8 cellular contexts compared by ENCODE assay signal in the genomic region with DNA sequence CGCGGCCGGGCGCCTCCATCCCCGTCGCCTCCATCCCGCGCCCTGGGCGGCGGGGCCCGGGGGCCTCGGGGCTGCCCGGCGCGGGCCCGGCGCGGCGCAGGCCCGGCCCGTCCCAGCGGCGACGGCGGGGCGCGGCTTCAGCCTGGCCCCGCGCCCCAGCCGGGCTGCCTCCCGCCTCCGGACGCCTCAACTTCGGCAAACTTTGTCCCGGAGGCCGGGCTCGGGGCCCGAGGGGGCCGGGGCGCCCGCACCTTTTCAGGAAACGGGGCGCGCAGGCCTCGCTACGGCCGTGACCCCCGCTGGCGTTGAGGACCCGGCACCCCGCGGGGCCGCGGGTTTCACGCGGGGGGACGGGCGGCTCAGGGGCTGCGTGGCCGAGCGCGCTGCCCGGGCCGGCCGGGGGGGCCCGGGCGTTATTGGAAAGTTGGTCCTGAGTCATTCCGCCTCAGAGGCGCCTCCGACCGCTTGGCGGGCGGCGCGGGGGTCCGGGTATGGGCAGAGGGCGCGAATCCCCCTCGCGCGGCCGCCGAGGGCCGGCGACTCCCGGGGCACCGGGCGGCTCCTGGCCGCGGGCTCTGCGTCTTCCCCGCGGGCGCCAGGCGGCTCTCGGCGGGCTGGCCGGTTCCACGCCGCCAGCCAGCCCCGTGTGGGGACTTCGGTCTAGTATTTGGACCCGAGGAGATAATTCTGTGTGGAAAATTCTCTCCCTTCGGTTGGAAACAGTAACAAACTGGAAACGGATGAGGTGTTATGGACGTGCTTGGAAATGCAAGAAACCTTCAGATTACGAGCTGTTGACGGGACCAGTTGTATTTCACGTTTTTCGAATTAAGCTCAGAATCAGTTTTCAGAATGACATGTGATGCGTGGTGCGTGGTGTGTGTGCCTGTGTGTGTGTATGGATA. TPM values are rescaled to one million over a fixed set of nuclear protein-coding genes. Genes with fewer than 3 reads are reported as not detected.
DNase-seq lines count a peak whose midpoint lies in the region; ATAC-seq, FAIRE-seq and TF ChIP-seq lines count a peak whose summit lies in the region.

No MANE protein-coding gene starts in this region.

- H2AFZ ChIP-seq in K562 (ENCODE audit: low read depth, low read length): peak overlapping the region; percentile 68; the same call in 1 of the 2 replicates

- H3K79me2 ChIP-seq in K562 (ENCODE audit: control insufficient read depth, insufficient read depth, low read length): peaks cover 48% of the 10 kb centered on the region

- no peaks in the 10 kb centered on the region for H3K9me1 ChIP-seq in K562 (ENCODE audit: control insufficient read depth, insufficient read depth, low read length)

- H3K4me1 ChIP-seq in NT2/D1 (ENCODE audit: insufficient read depth, insufficient read length) (peaks cover 9% of the 10 kb centered on the region), K562 (replicated peaks in 1 of 2; ENCODE audit: control insufficient read depth in 2 of 2, insufficient read depth in 2 of 2, low read length in 2 of 2) (peaks cover 11 to 21% of the 10 kb centered on the region in 2 experiments; a peak in 4 of 5 replicates), iPS-18a (ENCODE audit: control insufficient read depth, low read depth, low read length) (peaks cover 16% of the 10 kb centered on the region), skeletal muscle tissue (ENCODE audit: control insufficient read depth in 3 of 3, insufficient read depth in 3 of 3, low read length in 3 of 3) (peaks cover 0 to 11% (median 8%) of the 10 kb centered on the region in 3 donors)

- H3K27ac ChIP-seq in K562 (ENCODE audit: extremely low read depth, low read depth, low read length): peak overlapping the region; percentile 87
- no peak overlapping the region for H3K27ac ChIP-seq in iPS-18a (ENCODE audit: low read length)
- H3K27ac ChIP-seq in skeletal muscle tissue (ENCODE audit: low read depth, low read length): peak overlapping the region; percentile 60

- peak overlapping the region; percentile 90 for H3K4me2 ChIP-seq in K562 (ENCODE audit: insufficient read depth, low read length)

- POLR2A ChIA-PET in HEK293T (lab: Yijun Ruan, JAX): no interaction called here
- POLR2A ChIA-PET in K562 (lab: Yijun Ruan, JAX): no interaction called here

- TF ChIP-seq POLR2A in K562 (conservative IDR thresholded peaks at IDR 0.05): no peak

- CTCF ChIA-PET in HEK293T (lab: Yijun Ruan, JAX): no interaction called here
- CTCF ChIA-PET in K562 (lab: Yijun Ruan, JAX; ENCODE audit: low intra/inter-chr PET ratio): interaction anchor here (0.6 kb wide), 1 partner anchor 8 kb away, joined by 3 read pairs; no protein-coding TSS in a partner anchor

- peaks cover 4% of the 10 kb centered on the region for H3K36me3 ChIP-seq in NT2/D1 (ENCODE audit: insufficient read depth, insufficient read length, low read length)
- peaks cover 7% of the 10 kb centered on the region; the same call in 2 of the 3 replicates for H3K36me3 ChIP-seq in K562 (ENCODE audit: control insufficient read depth, insufficient read depth, low read length)
- H3K36me3 ChIP-seq in iPS-18a (ENCODE audit: control insufficient read depth, low read depth, low read length): no peaks in the 10 kb centered on the region
- no peaks in the 10 kb centered on the region for H3K36me3 ChIP-seq in skeletal muscle tissue (ENCODE audit: control insufficient read depth in 3 of 3, insufficient read depth in 3 of 3, low read length in 3 of 3)

- TF ChIP-seq RAD21 in K562 (CRISPR knock-in tag; conservative IDR thresholded peaks at IDR 0.05 in 1 of 2, IDR thresholded peaks at IDR 0.05 in 1 of 2): no peak

- in situ Hi-C loops in K562 (cut with MboI): no loop called here

- 0 out of 2 replicates have a peak, but pooled peaks cover 3% of the 10 kb centered on the region for H4K20me1 ChIP-seq in K562 (replicated peaks; ENCODE audit: control insufficient read depth, insufficient read depth, low read length)

- H3K27me3 ChIP-seq in NT2/D1 (ENCODE audit: insufficient read depth, insufficient read length): peaks cover 9% of the 10 kb centered on the region
- H3K27me3 ChIP-seq in K562 (ENCODE audit: control insufficient read depth in 2 of 2, insufficient read depth in 2 of 2, low read length in 2 of 2): no peaks in the 10 kb centered on the region
- H3K27me3 ChIP-seq in iPS-18a (ENCODE audit: control insufficient read depth, insufficient read depth, low read length): peaks cover 20% of the 10 kb centered on the region
- no peaks in the 10 kb centered on the region for H3K27me3 ChIP-seq in skeletal muscle tissue (ENCODE audit: control insufficient read depth in 3 of 3, insufficient read depth in 3 of 3, low read length in 3 of 3)

- intact Hi-C loops in K562 (cut with micrococcal nuclease): loop anchor here (5.0 kb wide), 2 partner anchors 86 to 256 kb away; no protein-coding TSS in a partner anchor

- no peak for FAIRE-seq in K562 (lab: Jason Lieb, UNC)

- peak; percentile 37 for ATAC-seq in K562

- no TSS peak for BruUV-seq in K562 (replicated peaks; lab: Mats Ljungman, UMichigan)

- H3K4me3 ChIP-seq in GM12875 (ENCODE audit: low read depth, low read length) (peak overlapping the region; percentile 82), NT2/D1 (ENCODE audit: insufficient read length, low read depth) (peak overlapping the region; percentile 53), K562 (peak overlapping the region; percentile 78), iPS-18a (ENCODE audit: low read length) (peak overlapping the region; percentile 85), skeletal muscle tissue (ENCODE audit: low read length in 3 of 3) (peak overlapping the region; percentile 54 to 85 (median 79))

- no peak for TF ChIP-seq CTCF in GM12875 (IDR thresholded peaks at IDR 0.05; ENCODE audit: borderline replicate concordance, insufficient read depth, low read depth, low read length)
- no peak for TF ChIP-seq CTCF in K562 (IDR thresholded peaks at IDR 0.05 in 2 of 3, conservative IDR thresholded peaks at IDR 0.05 in 1 of 3; ENCODE audit: insufficient read depth in 2 of 3, low read depth in 1 of 3, low read length in 3 of 3)

- no peak for TF ChIP-seq EP300 in K562 (IDR thresholded peaks at IDR 0.05; ENCODE audit: low read length)

- no peak for DNase-seq in HEK293T (ENCODE audit: extremely low spot score)
- no peak for DNase-seq in NT2/D1 (ENCODE audit: low read depth, low spot score)
- DNase-seq in K562 (ENCODE audit: extremely low read depth in 1 of 4, low spot score in 3 of 4): peak; percentile 22 to 73 (median 50)
- no peak for DNase-seq in putamen (ENCODE audit: low spot score)
- no peak for DNase-seq in SHP77 treated with DMSO at 0.1 percent for 48 hours (lab: John Stamatoyannopoulos, UW)

- H3K9me3 ChIP-seq in NT2/D1 (ENCODE audit: insufficient read depth, low read length) (no peaks in the 10 kb centered on the region), K562 (replicated peaks; ENCODE audit: control insufficient read depth, insufficient read depth, low read depth, low read length) (no peaks in the 10 kb centered on the region), iPS-18a (ENCODE audit: control insufficient read depth, low read depth, low read length) (no peaks in the 10 kb centered on the region), skeletal muscle tissue (ENCODE audit: control insufficient read depth in 3 of 3, low read length in 3 of 3) (no peaks in the 10 kb centered on the region)

- under 1% methylated on average over 50 of the region's 112 CpGs for WGBS in K562 (ENCODE audit: insufficient coverage, low coverage, missing lambda C conversion rate)

- H3K9ac ChIP-seq in NT2/D1 (ENCODE audit: insufficient read length, low read depth) (peak overlapping the region; percentile 81), K562 (ENCODE audit: insufficient read depth in 1 of 2, low read depth in 2 of 2, low read length in 2 of 2) (peak overlapping the region; percentile 85 to 92), iPS-18a (ENCODE audit: low read length) (peak overlapping the region; percentile 56), skeletal muscle tissue (ENCODE audit: low read depth in 1 of 3, low read length in 3 of 3) (peak overlapping the region; percentile 41 to 81 (median 78))

TF ChIP-seq in K562, 482 proteins besides CTCF, POLR2A, EP300 and RAD21 (continues in another document):
- TF ChIP-seq XRCC5 (IDR thresholded peaks at IDR 0.05; ENCODE audit: low read depth, low read length) (no peak), GABPB1 (CRISPR knock-in tag; IDR thresholded peaks at IDR 0.05) (no peak), GABPA (tag; conservative IDR thresholded peaks at IDR 0.05; ENCODE audit: low read depth) (no peak), NFYB (IDR thresholded peaks at IDR 0.05; ENCODE audit: extremely low read depth, insufficient read length) (no peak), IFI16 (CRISPR knock-in tag; IDR thresholded peaks at IDR 0.05) (no peak), ZBTB7A (IDR thresholded peaks at IDR 0.05; ENCODE audit: borderline replicate concordance, control insufficient read depth, low read depth, low read length) (peak; percentile 55; the same call in 1 of the 2 replicates), KLF13 (tag; IDR thresholded peaks at IDR 0.05; ENCODE audit: borderline replicate concordance, low read depth) (no peak), RBM34 (IDR thresholded peaks at IDR 0.05; ENCODE audit: borderline replicate concordance, insufficient read depth, low read length) (no peak), PHF8 (IDR thresholded peaks at IDR 0.05; ENCODE audit: borderline replicate concordance, low read length) (peak; percentile 32; the same call in 1 of the 2 replicates), RB1 (IDR thresholded peaks at IDR 0.05; ENCODE audit: low read depth) (no peak), FOSL1 (tag; conservative IDR thresholded peaks at IDR 0.05) (no peak)

RNA-seq across cellular contexts. Expression of gene TRAF3, which starts 0.7 kb away (rescaled TPM):
- 42.1 and 44.1 TPM in 2 replicates for total RNA-seq in K562 (2011; cell fraction: chromatin; rRNA removed; ENCODE audit: low replicate concordance)
- total RNA-seq in K562 (2011; cell fraction: nucleolus; rRNA removed): 22.5 and 22.8 TPM in 2 replicates
- 25.0 and 25.2 TPM in 2 replicates for total RNA-seq in K562 (2011; cell fraction: nucleoplasm; rRNA removed)
- total RNA-seq in K562 (2014; rRNA removed): 8.1 and 11.4 TPM in 2 replicates
- 9.1 and 9.9 TPM in 2 replicates for total RNA-seq in K562 (2014; rRNA removed; fragmentation: Illumina TruSeq; extraction: Trizol)
- 7.4 and 9.9 TPM in 2 replicates for total RNA-seq in K562 (2015; rRNA removed; fragmentation: Illumina TruSeq; extraction: Trizol)
- 20.7 and 21.3 TPM in 2 replicates for total RNA-seq in K562 (2021)
- 13.6 and 15.3 TPM in 2 replicates for polyA plus RNA-seq in K562 (2011; rRNA removed)
- 9.6 and 13.1 TPM in 2 replicates for polyA plus RNA-seq in K562 (2011; cell fraction: cytosol; rRNA removed)
- polyA plus RNA-seq in K562 (2011; cell fraction: nucleus; rRNA removed): 14.3 and 18.4 TPM in 2 replicates
- 7.7 and 9.8 TPM in 2 replicates for polyA plus RNA-seq in K562 (2012)
- polyA plus RNA-seq in K562 (2014; fragmentation: Illumina TruSeq; extraction: Trizol): 10.7 and 11.5 TPM in 2 replicates
- under 1 TPM; 0.52 to 0.57 TPM for polyA plus RNA-seq in K562 (2014; fragmentation: Nextera tagmentation; extraction: Ambion mirVana)
- polyA plus RNA-seq in K562 (2014; rRNA removed): 12.1 and 15.3 TPM in 2 replicates
- 40.9 and 41.5 TPM in 2 replicates for polyA minus RNA-seq in K562 (2011; rRNA and poly(A)+ RNA removed)
- 12.6 and 14.8 TPM in 2 replicates for polyA minus RNA-seq in K562 (2011; cell fraction: cytosol; rRNA and poly(A)+ RNA removed)
- polyA minus RNA-seq in K562 (2011; cell fraction: nucleus; rRNA and poly(A)+ RNA removed): 6.6 and 12.8 TPM in 2 replicates
- 5.7 TPM for total RNA-seq in skeletal muscle tissue

Comparison
In these comparisons a context has a peak if more than half of its experiments do, and no peak if none do; other contexts are left out.
1. DNase-seq: peak in K562 (4 of 4); none in HEK293T (single experiment), NT2/D1 (single experiment), putamen (single experiment) and SHP77 treated with DMSO at 0.1 percent for 48 hours (single experiment).
2. Peak in every context shown above with its lines, with median percentiles within 50 percentile points of each other: H3K4me3 ChIP-seq and H3K9ac ChIP-seq.